ENCODE assay signal across 2 cellular contexts in the genomic region with DNA sequence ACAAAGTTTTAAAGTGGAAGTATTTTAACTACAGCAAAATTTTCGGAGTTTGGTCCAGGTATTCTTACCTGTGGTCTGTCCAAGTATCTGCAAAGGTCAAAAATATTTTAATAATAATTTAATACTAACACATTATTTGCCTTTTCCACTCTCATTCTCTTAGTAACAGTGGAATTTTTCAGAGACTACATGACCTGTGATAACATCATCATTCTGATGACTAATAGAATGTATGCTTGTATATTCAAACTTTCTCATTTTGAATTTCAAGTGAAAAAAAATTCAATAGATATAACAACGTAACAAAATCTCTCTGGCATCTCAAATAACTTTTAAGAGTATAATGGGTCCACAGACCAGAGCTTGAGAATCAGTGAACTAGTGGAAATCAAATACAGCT.
TF ChIP-seq lines count a peak whose summit lies in the region.

No MANE protein-coding gene starts in this region.

TF ChIP-seq in IMR-90, 13 proteins besides CTCF, POLR2A, EP300 and RAD21 (continued from another document):
- TF ChIP-seq, protein P1, sequence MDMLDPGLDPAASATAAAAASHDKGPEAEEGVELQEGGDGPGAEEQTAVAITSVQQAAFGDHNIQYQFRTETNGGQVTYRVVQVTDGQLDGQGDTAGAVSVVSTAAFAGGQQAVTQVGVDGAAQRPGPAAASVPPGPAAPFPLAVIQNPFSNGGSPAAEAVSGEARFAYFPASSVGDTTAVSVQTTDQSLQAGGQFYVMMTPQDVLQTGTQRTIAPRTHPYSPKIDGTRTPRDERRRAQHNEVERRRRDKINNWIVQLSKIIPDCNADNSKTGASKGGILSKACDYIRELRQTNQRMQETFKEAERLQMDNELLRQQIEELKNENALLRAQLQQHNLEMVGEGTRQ (IDR thresholded peaks at IDR 0.05; ENCODE audit: low read depth, low read length) = no peak
- TF ChIP-seq MAFK (IDR thresholded peaks at IDR 0.05; ENCODE audit: low read depth, low read length) (no peak), MAZ (IDR thresholded peaks at IDR 0.05; ENCODE audit: borderline replicate concordance, low read depth, low read length) (no peak), FOS (IDR thresholded peaks at IDR 0.05; ENCODE audit: low read depth, low read length) (no peak), CHD1 (IDR thresholded peaks at IDR 0.05; ENCODE audit: low read depth, low read length) (no peak), NFE2L2 (IDR thresholded peaks at IDR 0.05; ENCODE audit: low read depth, low read length) (no peak), RCOR1 (IDR thresholded peaks at IDR 0.05; ENCODE audit: insufficient replicate concordance, low read length) (no peak), CEBPB (IDR thresholded peaks at IDR 0.05; ENCODE audit: low read depth, low read length) (no peak)
- TF ChIP-seq, protein P2, sequence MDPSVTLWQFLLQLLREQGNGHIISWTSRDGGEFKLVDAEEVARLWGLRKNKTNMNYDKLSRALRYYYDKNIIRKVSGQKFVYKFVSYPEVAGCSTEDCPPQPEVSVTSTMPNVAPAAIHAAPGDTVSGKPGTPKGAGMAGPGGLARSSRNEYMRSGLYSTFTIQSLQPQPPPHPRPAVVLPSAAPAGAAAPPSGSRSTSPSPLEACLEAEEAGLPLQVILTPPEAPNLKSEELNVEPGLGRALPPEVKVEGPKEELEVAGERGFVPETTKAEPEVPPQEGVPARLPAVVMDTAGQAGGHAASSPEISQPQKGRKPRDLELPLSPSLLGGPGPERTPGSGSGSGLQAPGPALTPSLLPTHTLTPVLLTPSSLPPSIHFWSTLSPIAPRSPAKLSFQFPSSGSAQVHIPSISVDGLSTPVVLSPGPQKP (IDR thresholded peaks at IDR 0.05; ENCODE audit: borderline replicate concordance, low read depth, low read length) = no peak

TF ChIP-seq in SK-N-SH, 30 proteins besides CTCF, POLR2A, EP300 and RAD21 (continued from another document):
- TF ChIP-seq, protein P3, sequence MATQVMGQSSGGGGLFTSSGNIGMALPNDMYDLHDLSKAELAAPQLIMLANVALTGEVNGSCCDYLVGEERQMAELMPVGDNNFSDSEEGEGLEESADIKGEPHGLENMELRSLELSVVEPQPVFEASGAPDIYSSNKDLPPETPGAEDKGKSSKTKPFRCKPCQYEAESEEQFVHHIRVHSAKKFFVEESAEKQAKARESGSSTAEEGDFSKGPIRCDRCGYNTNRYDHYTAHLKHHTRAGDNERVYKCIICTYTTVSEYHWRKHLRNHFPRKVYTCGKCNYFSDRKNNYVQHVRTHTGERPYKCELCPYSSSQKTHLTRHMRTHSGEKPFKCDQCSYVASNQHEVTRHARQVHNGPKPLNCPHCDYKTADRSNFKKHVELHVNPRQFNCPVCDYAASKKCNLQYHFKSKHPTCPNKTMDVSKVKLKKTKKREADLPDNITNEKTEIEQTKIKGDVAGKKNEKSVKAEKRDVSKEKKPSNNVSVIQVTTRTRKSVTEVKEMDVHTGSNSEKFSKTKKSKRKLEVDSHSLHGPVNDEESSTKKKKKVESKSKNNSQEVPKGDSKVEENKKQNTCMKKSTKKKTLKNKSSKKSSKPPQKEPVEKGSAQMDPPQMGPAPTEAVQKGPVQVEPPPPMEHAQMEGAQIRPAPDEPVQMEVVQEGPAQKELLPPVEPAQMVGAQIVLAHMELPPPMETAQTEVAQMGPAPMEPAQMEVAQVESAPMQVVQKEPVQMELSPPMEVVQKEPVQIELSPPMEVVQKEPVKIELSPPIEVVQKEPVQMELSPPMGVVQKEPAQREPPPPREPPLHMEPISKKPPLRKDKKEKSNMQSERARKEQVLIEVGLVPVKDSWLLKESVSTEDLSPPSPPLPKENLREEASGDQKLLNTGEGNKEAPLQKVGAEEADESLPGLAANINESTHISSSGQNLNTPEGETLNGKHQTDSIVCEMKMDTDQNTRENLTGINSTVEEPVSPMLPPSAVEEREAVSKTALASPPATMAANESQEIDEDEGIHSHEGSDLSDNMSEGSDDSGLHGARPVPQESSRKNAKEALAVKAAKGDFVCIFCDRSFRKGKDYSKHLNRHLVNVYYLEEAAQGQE (IDR thresholded peaks at IDR 0.05; ENCODE audit: low read depth, low read length) = no peak
- TF ChIP-seq, protein P4, sequence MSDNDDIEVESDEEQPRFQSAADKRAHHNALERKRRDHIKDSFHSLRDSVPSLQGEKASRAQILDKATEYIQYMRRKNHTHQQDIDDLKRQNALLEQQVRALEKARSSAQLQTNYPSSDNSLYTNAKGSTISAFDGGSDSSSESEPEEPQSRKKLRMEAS (IDR thresholded peaks at IDR 0.05; ENCODE audit: low read depth) = no peak
- TF ChIP-seq FOSL2 (IDR thresholded peaks at IDR 0.05; ENCODE audit: borderline replicate concordance, low read depth) = peak; percentile 41; the same call in 1 of the 2 replicates
- no peak for TF ChIP-seq RCOR1 (IDR thresholded peaks at IDR 0.05; ENCODE audit: low read length)
- TF ChIP-seq SIN3A (IDR thresholded peaks at IDR 0.05; ENCODE audit: borderline replicate concordance, low read depth, low read length) = no peak
- no peak for TF ChIP-seq GABPA (IDR thresholded peaks at IDR 0.05; ENCODE audit: low read depth)
- peak; percentile 44; the same call in 1 of the 2 replicates for TF ChIP-seq JUND (IDR thresholded peaks at IDR 0.05)
TF ChIP-seq in SK-N-SH: peak in this region for 2.
